Comparison of ENCODE assay signal across 1 cellular context in the genomic region with DNA sequence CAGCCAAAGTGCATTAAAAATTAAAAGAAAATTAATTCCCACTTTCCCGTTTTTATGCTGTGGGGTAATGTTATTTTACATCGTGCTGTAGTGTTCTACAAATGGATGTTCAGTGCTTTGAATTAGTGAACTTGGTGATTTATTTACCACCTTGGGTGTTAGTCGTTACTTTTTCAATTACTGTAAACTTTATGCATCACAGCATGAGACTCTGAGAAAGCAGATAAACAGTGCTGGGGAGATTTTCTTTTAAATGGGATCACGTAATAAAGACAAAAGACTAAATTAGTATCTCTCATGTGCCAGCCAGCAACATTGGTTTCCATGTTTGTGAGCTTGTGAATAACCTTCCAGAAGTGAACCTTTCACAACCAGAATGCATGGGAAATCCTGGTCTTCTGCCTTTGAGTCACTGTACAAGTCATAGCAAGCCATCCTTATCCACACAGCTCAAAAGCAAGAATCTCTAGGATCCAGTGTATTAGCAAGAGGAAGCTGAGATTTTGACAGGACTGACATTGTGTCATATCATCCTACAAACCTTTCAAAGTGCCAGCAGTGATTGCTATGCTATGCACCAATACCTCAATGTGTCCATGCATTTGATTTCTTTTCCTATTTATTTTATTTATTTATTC.
TF ChIP-seq lines count a peak whose summit lies in the region.

No MANE protein-coding gene starts in this region.

TF ChIP-seq in IMR-90, 13 proteins besides CTCF, POLR2A, EP300 and RAD21 (continued from another document):
- TF ChIP-seq RFX5 (IDR thresholded peaks at IDR 0.05; ENCODE audit: low read depth, low read length) (no peak), RCOR1 (IDR thresholded peaks at IDR 0.05; ENCODE audit: insufficient replicate concordance, low read length) (no peak), MXI1 (IDR thresholded peaks at IDR 0.05; ENCODE audit: borderline replicate concordance, low read depth, low read length) (no peak), FOS (IDR thresholded peaks at IDR 0.05; ENCODE audit: low read depth, low read length) (no peak), BHLHE40 (IDR thresholded peaks at IDR 0.05; ENCODE audit: low read depth, low read length) (no peak), NFE2L2 (IDR thresholded peaks at IDR 0.05; ENCODE audit: low read depth, low read length) (no peak), ELK1 (IDR thresholded peaks at IDR 0.05; ENCODE audit: borderline replicate concordance, low read depth, low read length) (no peak), MAFK (IDR thresholded peaks at IDR 0.05; ENCODE audit: low read depth, low read length) (no peak)
